Comparison of ENCODE assay signal across 16 cellular contexts in genomic region chr2:136254681-136255080, GRCh38.
DNase-seq lines count a peak whose midpoint lies in the region; ATAC-seq, FAIRE-seq and TF ChIP-seq lines count a peak whose summit lies in the region.
"Had no signal": no experiment of that assay in that cellular context is flagged by ENCODE, and none has a peak within 500 bp of the region (broad histone marks: within the 10 kb centered on the region; RNA-seq: fewer than 3 reads in every experiment).

No MANE protein-coding gene starts in this region.

- H2AFZ ChIP-seq in HepG2 (ENCODE audit: low read length): no peak overlapping the region

- no peaks in the 10 kb centered on the region for H3K79me2 ChIP-seq in HepG2 (ENCODE audit: insufficient read depth, low read length)

- 0 out of 2 replicates have a peak, but pooled peaks cover 9% of the 10 kb centered on the region for H3K4me1 ChIP-seq in HepG2 (ENCODE audit: insufficient read depth, low read length)
- H3K4me1 ChIP-seq: uterus had no signal

- ATAC-seq in HG02981 (IDR thresholded peaks at IDR 0.05; ENCODE audit: unreplicated experiment): peak; percentile 39
- ATAC-seq in HepG2: no peak
- no peak for ATAC-seq in GM19463 (IDR thresholded peaks at IDR 0.05; ENCODE audit: unreplicated experiment)

- no peaks in the 10 kb centered on the region for H3K9me3 ChIP-seq in HepG2 (ENCODE audit: low read length)
- H3K9me3 ChIP-seq: Peyer's patch, uterus had no signal

- H3K4me3 ChIP-seq in GM06990 (replicated peaks; ENCODE audit: low read depth, low read length) (no peak overlapping the region), HepG2 (replicated peaks in 1 of 3; ENCODE audit: insufficient read depth in 1 of 3, low read depth in 2 of 3, low read length in 3 of 3) (no peak overlapping the region), foreskin fibroblast (ENCODE audit: low read depth in 1 of 2, low read length in 2 of 2) (no peak overlapping the region)
- H3K4me3 ChIP-seq: Peyer's patch, uterus had no signal

- H3K9me3 Mint-ChIP-seq in dendritic cell treated with granulocyte-macrophage colony-stimulating factor and Interleukin-4, amounts not matched to agents 40 ng/mL and 50 ng/mL, for 4 days: no peaks in the 10 kb centered on the region

- H3K4me1 Mint-ChIP-seq in dendritic cell treated with granulocyte-macrophage colony-stimulating factor and Interleukin-4, amounts not matched to agents 40 ng/mL and 50 ng/mL, for 4 days (ENCODE audit: low read depth): peaks cover 58% of the 10 kb centered on the region

- H3K27me3 ChIP-seq in GM06990 (replicated peaks; ENCODE audit: control insufficient read depth, insufficient read depth, low read length) (no peaks in the 10 kb centered on the region), HepG2 (ENCODE audit: control insufficient read depth in 1 of 2, insufficient read depth in 2 of 2, low read length in 2 of 2) (peaks cover 1 to 5% of the 10 kb centered on the region in 2 experiments; a peak in 2 of 5 replicates)
- H3K27me3 ChIP-seq: Peyer's patch, uterus had no signal

- BruUV-seq in HepG2 (replicated peaks; lab: Mats Ljungman, UMichigan): no TSS peak

- WGBS in HepG2 (ENCODE audit: low lambda C conversion rate): 32% methylated on average over 3 of the region's 3 CpGs

- POLR2A ChIA-PET in HepG2 (lab: Yijun Ruan, JAX): no interaction called here

- H3K27me3 Mint-ChIP-seq in dendritic cell treated with granulocyte-macrophage colony-stimulating factor and Interleukin-4, amounts not matched to agents 40 ng/mL and 50 ng/mL, for 4 days: no peaks in the 10 kb centered on the region

- TF ChIP-seq POLR2A in HepG2 (IDR thresholded peaks at IDR 0.05; ENCODE audit: insufficient read depth in 1 of 2, low read depth in 2 of 2, low read length in 2 of 2): no peak

- H3K9ac ChIP-seq in HepG2 (ENCODE audit: insufficient read depth, low read depth, low read length): no peak overlapping the region

- no peak for TF ChIP-seq EP300 in HepG2 (IDR thresholded peaks at IDR 0.05; ENCODE audit: low read depth in 2 of 2, low read length in 2 of 2)
- no peak for TF ChIP-seq EP300 in HepG2 (CRISPR knock-in tag; IDR thresholded peaks at IDR 0.05; ENCODE audit: borderline replicate concordance)

- CTCF ChIA-PET in HepG2 (lab: Yijun Ruan, JAX; ENCODE audit: low intra/inter-chr PET ratio, low total read pairs): no interaction called here

- H3K27ac Mint-ChIP-seq in dendritic cell treated with granulocyte-macrophage colony-stimulating factor and Interleukin-4, amounts not matched to agents 40 ng/mL and 50 ng/mL, for 4 days: peak overlapping the region; percentile 79

- H3K27ac ChIP-seq in HepG2 (ENCODE audit: extremely low read length, insufficient read depth, low read length): no peak overlapping the region
- H3K27ac ChIP-seq: epithelial cell of prostate, uterus had no signal

- H3K36me3 Mint-ChIP-seq in dendritic cell treated with granulocyte-macrophage colony-stimulating factor and Interleukin-4, amounts not matched to agents 40 ng/mL and 50 ng/mL, for 4 days (ENCODE audit: low read depth): no peaks in the 10 kb centered on the region

- intact Hi-C loops in dendritic cell treated with granulocyte-macrophage colony-stimulating factor and Interleukin-4, amounts not matched to agents 40 ng/mL and 50 ng/mL, for 4 days (cut with micrococcal nuclease): loop anchor here (5.0 kb wide), 3 partner anchors 73 to 247 kb away; partner anchors contain the start of gene CXCR4
- intact Hi-C loops in HepG2 (cut with micrococcal nuclease; ENCODE audit: unreplicated experiment): no loop called here

- H3K4me3 Mint-ChIP-seq in dendritic cell treated with granulocyte-macrophage colony-stimulating factor and Interleukin-4, amounts not matched to agents 40 ng/mL and 50 ng/mL, for 4 days: no peak overlapping the region

- no peak for TF ChIP-seq RAD21 in HepG2 (CRISPR knock-in tag; IDR thresholded peaks at IDR 0.05)

- TF ChIP-seq CTCF in GM06990 (IDR thresholded peaks at IDR 0.05; ENCODE audit: insufficient read depth, low read length, poor library complexity, severe bottlenecking) (no peak), HepG2 (CRISPR knock-in tag; IDR thresholded peaks at IDR 0.05) (no peak), foreskin fibroblast (IDR thresholded peaks at IDR 0.05; ENCODE audit: low read depth, low read length) (no peak)

- DNase-seq in GM06990 (ENCODE audit: extremely low read depth, insufficient read length): peak; percentile 48
- DNase-seq in GM19239 (ENCODE audit: insufficient read length, low spot score): no peak
- no peak for DNase-seq in HepG2 (ENCODE audit: low spot score)
- DNase-seq in effector CD8-positive, alpha-beta T cell (lab: John Stamatoyannopoulos, UW): no peak
- DNase-seq in foreskin fibroblast: no peak
- DNase-seq: activated CD4-positive, CD25-positive, alpha-beta regulatory T cell treated with anti-CD3 and anti-CD28 coated beads, Interleukin-2, amount 50 U/mL, for 72 hours; DMS53; NCI-H1092 treated with DMSO at 0.1 percent for 48 hours; Peyer's patch; retina; T-helper 1 cell; uterus had no signal

- no peaks in the 10 kb centered on the region for H4K20me1 ChIP-seq in HepG2 (ENCODE audit: insufficient read depth, low read length)

- no peaks in the 10 kb centered on the region for H3K36me3 ChIP-seq in GM06990 (ENCODE audit: control insufficient read depth, insufficient read depth, low read length)
- H3K36me3 ChIP-seq in HepG2 (replicated peaks in 1 of 2; ENCODE audit: control insufficient read depth in 1 of 2, insufficient read depth in 2 of 2, low read length in 2 of 2): no peaks in the 10 kb centered on the region
- H3K36me3 ChIP-seq: Peyer's patch, uterus had no signal

- no peak overlapping the region for H3K4me2 ChIP-seq in HepG2 (ENCODE audit: low read depth, low read length)

- FAIRE-seq in GM19239 (lab: Jason Lieb, UNC) (peak; percentile 94), HepG2 (lab: Jason Lieb, UNC) (no peak)

- in situ Hi-C loops in HepG2 (cut with HindIII; ENCODE audit: extremely low pct_ligation_motif_present, low pct_unique_long_range_greater_than_20kb): no loop called here

TF ChIP-seq in HepG2, 621 proteins besides CTCF, POLR2A, EP300 and RAD21:
- TF ChIP-seq USF2 (IDR thresholded peaks at IDR 0.05; ENCODE audit: low read depth, low read length): no peak
- TF ChIP-seq USF2 (CRISPR knock-in tag; IDR thresholded peaks at IDR 0.05; ENCODE audit: borderline replicate concordance): no peak
- TF ChIP-seq, protein P1, sequence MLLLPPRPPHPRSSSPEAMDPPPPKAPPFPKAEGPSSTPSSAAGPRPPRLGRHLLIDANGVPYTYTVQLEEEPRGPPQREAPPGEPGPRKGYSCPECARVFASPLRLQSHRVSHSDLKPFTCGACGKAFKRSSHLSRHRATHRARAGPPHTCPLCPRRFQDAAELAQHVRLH (CRISPR knock-in tag; IDR thresholded peaks at IDR 0.05; ENCODE audit: borderline replicate concordance, low read depth): no peak
- TF ChIP-seq ZNF816 (CRISPR knock-in tag; IDR thresholded peaks at IDR 0.05; ENCODE audit: borderline replicate concordance): no peak
- no peak for TF ChIP-seq ZNF253 (CRISPR knock-in tag; IDR thresholded peaks at IDR 0.05; ENCODE audit: borderline replicate concordance)
- TF ChIP-seq ZNF225 (CRISPR knock-in tag; IDR thresholded peaks at IDR 0.05): no peak
- TF ChIP-seq ZSCAN5A (CRISPR knock-in tag; IDR thresholded peaks at IDR 0.05; ENCODE audit: borderline replicate concordance): no peak
- no peak for TF ChIP-seq ZFP1 (CRISPR knock-in tag; IDR thresholded peaks at IDR 0.05)
- no peak for TF ChIP-seq ZNF737 (CRISPR knock-in tag; IDR thresholded peaks at IDR 0.05; ENCODE audit: borderline replicate concordance)
- TF ChIP-seq FOXA3 (CRISPR knock-in tag; IDR thresholded peaks at IDR 0.05): no peak
